ENCODE assay signal across 11 cellular contexts in the genomic region with DNA sequence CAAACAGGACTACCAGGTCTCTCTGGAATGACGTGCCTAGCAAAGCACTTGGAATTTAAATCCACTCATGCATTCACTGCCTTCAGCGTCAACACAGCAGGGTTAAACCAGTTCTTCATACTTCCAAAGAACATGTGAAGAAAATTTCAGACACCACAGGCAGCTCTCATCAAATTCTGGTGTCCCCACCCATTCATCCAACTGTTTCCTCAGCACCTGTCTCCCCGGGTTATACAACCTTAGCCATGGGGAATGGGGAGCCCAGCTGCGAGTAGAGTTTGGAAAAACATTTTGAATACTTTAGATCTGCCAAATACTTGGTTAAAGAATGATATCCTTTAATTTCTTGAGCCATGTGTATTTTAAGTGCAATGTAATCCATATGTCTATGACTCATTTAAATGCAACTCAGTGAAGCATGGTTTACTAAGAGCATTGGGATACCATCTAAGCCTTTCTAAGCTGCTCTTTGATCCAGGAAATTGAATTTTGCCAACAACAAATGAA. TPM values are rescaled to one million over a fixed set of nuclear protein-coding genes. Genes with fewer than 3 reads are reported as not detected.
DNase-seq lines count a peak whose midpoint lies in the region; ATAC-seq, FAIRE-seq and TF ChIP-seq lines count a peak whose summit lies in the region.
"Had no signal": no experiment of that assay in that cellular context is flagged by ENCODE, and none has a peak within 500 bp of the region (broad histone marks: within the 10 kb centered on the region; RNA-seq: fewer than 3 reads in every experiment).

No MANE protein-coding gene starts in this region.

- intact Hi-C loops in psoas muscle (cut with DNase I), result no loop called here

- ATAC-seq in esophagus mucosa (peak; percentile 96), psoas muscle (peak; percentile 18 to 38 (median 30)), T-cell (replicated peaks in 1 of 4) (no peak)
- no peak for ATAC-seq in activated T-cell treated with anti-CD3 and anti-CD28 coated beads, Interleukin-2, amount 50 U/mL, for 72 hours (replicated peaks in 1 of 2)

- WGBS in psoas muscle, 3 donors, result 35 to 57% (median 40%) methylated on average over 4 of the region's 4 CpGs

- TF ChIP-seq POLR2A in Peyer's patch (IDR thresholded peaks at IDR 0.05), result no peak

- no peaks in the 10 kb centered on the region for H3K27me3 Mint-ChIP-seq in activated T-cell treated with anti-CD3 and anti-CD28 coated beads, Interleukin-2, amount 50 U/mL, for 72 hours (ENCODE audit: low read depth)
- no peaks in the 10 kb centered on the region for H3K27me3 Mint-ChIP-seq in T-cell

- H3K4me1 ChIP-seq in Peyer's patch (peaks cover 0 to 33% (median 5%) of the 10 kb centered on the region in 4 donors), psoas muscle (peaks cover 75% of the 10 kb centered on the region)

- CTCF ChIA-PET in T-cell (lab: Charles Lee), result interaction anchor here in 1 of 2 donors (0.5 kb wide), 1 partner anchor 183 kb away, joined by 4 read pairs; no protein-coding TSS in a partner anchor

- H3K36me3 Mint-ChIP-seq in activated T-cell treated with anti-CD3 and anti-CD28 coated beads, Interleukin-2, amount 50 U/mL, for 72 hours (ENCODE audit: insufficient read depth in 2 of 2), result peaks cover 5 to 11% of the 10 kb centered on the region in 2 donors
- H3K36me3 Mint-ChIP-seq in T-cell, result peaks cover 32% of the 10 kb centered on the region

- H3K27ac Mint-ChIP-seq in activated T-cell treated with anti-CD3 and anti-CD28 coated beads, Interleukin-2, amount 50 U/mL, for 72 hours, result no peak overlapping the region
- H3K27ac Mint-ChIP-seq in T-cell, result peak overlapping the region in 1 of 2 donors; percentile 71

- POLR2A ChIA-PET in T-cell (lab: Charles Lee), result interaction anchor here in 1 of 2 donors (0.8 kb wide), 1 partner anchor 16 kb away, joined by 3 read pairs; no protein-coding TSS in a partner anchor

- DNase-seq in EL (peak; percentile 79), Peyer's patch (peak in 1 of 3 donors; percentile 5), psoas muscle (no peak), NOMO-1 (lab: John Stamatoyannopoulos, UW; ENCODE audit: unreplicated experiment in 2 of 2) (no peak), T-cell (no peak), urothelium cell line (ENCODE audit: low spot score) (no peak)
- no peak for DNase-seq in activated T-cell treated with anti-CD3 and anti-CD28 coated beads, Interleukin-2, amount 50 U/mL, for 72 hours
- DNase-seq: effector CD4-positive, alpha-beta T cell; NCI-H1105; stimulated activated CD4-positive, alpha-beta T cell treated with anti-CD3 and anti-CD28 coated beads, Interleukin-4, amount 100 ng/mL, for 24 hours had no signal

- no peak for FAIRE-seq in urothelium cell line (lab: Jason Lieb, UNC)

- H3K4me3 Mint-ChIP-seq in activated T-cell treated with anti-CD3 and anti-CD28 coated beads, Interleukin-2, amount 50 U/mL, for 72 hours, result no peak overlapping the region
- no peak overlapping the region for H3K4me3 Mint-ChIP-seq in T-cell

- H3K36me3 ChIP-seq in Peyer's patch, result no peaks in the 10 kb centered on the region
- no peaks in the 10 kb centered on the region for H3K36me3 ChIP-seq in psoas muscle (ENCODE audit: insufficient read depth in 1 of 2, low read depth in 1 of 2)

- no peak for TF ChIP-seq CTCF in Peyer's patch (IDR thresholded peaks at IDR 0.05)
- TF ChIP-seq CTCF in psoas muscle (IDR thresholded peaks at IDR 0.05), result no peak

- no peaks in the 10 kb centered on the region for H3K9me3 Mint-ChIP-seq in activated T-cell treated with anti-CD3 and anti-CD28 coated beads, Interleukin-2, amount 50 U/mL, for 72 hours
- H3K9me3 Mint-ChIP-seq in T-cell, result no peaks in the 10 kb centered on the region

- no peaks in the 10 kb centered on the region for H3K27me3 ChIP-seq in Peyer's patch
- no peaks in the 10 kb centered on the region for H3K27me3 ChIP-seq in psoas muscle (ENCODE audit: insufficient read depth in 3 of 3, low read length in 2 of 3)

- H3K4me3 ChIP-seq in Peyer's patch, result no peak overlapping the region
- H3K4me3 ChIP-seq in psoas muscle, result no peak overlapping the region

- peaks cover 19% of the 10 kb centered on the region for H3K4me1 Mint-ChIP-seq in activated T-cell treated with anti-CD3 and anti-CD28 coated beads, Interleukin-2, amount 50 U/mL, for 72 hours (ENCODE audit: low read depth)
- peaks cover 12 to 85% (median 61%) of the 10 kb centered on the region in 3 donors for H3K4me1 Mint-ChIP-seq in T-cell

- H3K27ac ChIP-seq in Peyer's patch, result peak overlapping the region in 3 of 4 donors; percentile 16 to 60 (median 18)
- H3K27ac ChIP-seq in psoas muscle, result peak overlapping the region; percentile 59

- H3K9me3 ChIP-seq in Peyer's patch, result no peaks in the 10 kb centered on the region
- no peaks in the 10 kb centered on the region for H3K9me3 ChIP-seq in psoas muscle

RNA-seq across cellular contexts. Expression of gene ADAM19, which starts 17.4 kb away (rescaled TPM):
- 10 to 100 TPM in 1 of 4 donors, 1 to 10 TPM in 3; 1.1 to 47.9 (median 5.4) TPM for total RNA-seq in Peyer's patch
- 2.2 TPM for total RNA-seq in esophagus mucosa
- 1 to 10 TPM; 1.4 to 4.5 (median 3.1) TPM for total RNA-seq in psoas muscle
- polyA plus RNA-seq in psoas muscle, result under 1 TPM; 0.27 to 0.58 (median 0.39) TPM
- total RNA-seq in activated T-cell treated with anti-CD3 and anti-CD28 coated beads, Interleukin-2, amount 50 U/mL, for 72 hours, result 100 to 1,000 TPM in 1 of 2 donors, 10 to 100 TPM in 1; 50.2 to 127 TPM
- 10 to 100 TPM; 30.7 to 64.1 (median 41.8) TPM for total RNA-seq in T-cell

Comparison
In these comparisons a context has a peak if more than half of its experiments do, and no peak if none do; other contexts are left out.
1. ATAC-seq: peak in esophagus mucosa (single experiment) and psoas muscle (4 of 4); none in activated T-cell treated with anti-CD3 and anti-CD28 coated beads, Interleukin-2, amount 50 U/mL, for 72 hours (0 of 2) and T-cell (0 of 4).